8 cellular contexts compared by ENCODE assay signal in genomic region chr3:134754768-134755559, GRCh38. TPM values are rescaled to one million over a fixed set of nuclear protein-coding genes. Genes with fewer than 3 reads are reported as not detected.
DNase-seq lines count a peak whose midpoint lies in the region; ATAC-seq and TF ChIP-seq lines count a peak whose summit lies in the region.

No MANE protein-coding gene starts in this region.

- dilution Hi-C loops in IMR-90 (cut with HindIII; ENCODE audit: low sequenced_read_pairs, unreplicated experiment): no loop called here

- no peaks in the 10 kb centered on the region for H3K36me3 Mint-ChIP-seq in activated CD4-positive, alpha-beta memory T cell treated with anti-CD3 and anti-CD28 coated beads for 36 hours

- no peak overlapping the region for H2BK5ac ChIP-seq in IMR-90 (ENCODE audit: low read depth, low read length, poor library complexity, severe bottlenecking)

- no peak overlapping the region for H3K23ac ChIP-seq in IMR-90 (ENCODE audit: low read depth, low read length)

- no peaks in the 10 kb centered on the region for H3K9me3 ChIP-seq in IMR-90 (ENCODE audit: control insufficient read depth, insufficient read depth, low read length)

- intact Hi-C loops in IMR-90 (cut with micrococcal nuclease) (loop anchor here (1.0 kb wide), 1 partner anchor 154 kb away; no protein-coding TSS in a partner anchor), left cardiac atrium (cut with DNase I) (loop anchor here in 1 of 2 donors (10.0 kb wide), 1 partner anchor 150 kb away; no protein-coding TSS in a partner anchor)
- intact Hi-C loops in activated CD4-positive, alpha-beta memory T cell treated with anti-CD3 and anti-CD28 coated beads for 36 hours (cut with micrococcal nuclease): no loop called here

- no peak overlapping the region for H3K9ac ChIP-seq in IMR-90 (ENCODE audit: low read depth, low read length)

- H3K18ac ChIP-seq in IMR-90 (ENCODE audit: low read depth, low read length): no peak overlapping the region

- peaks cover 4% of the 10 kb centered on the region for H3K27me3 Mint-ChIP-seq in activated CD4-positive, alpha-beta memory T cell treated with anti-CD3 and anti-CD28 coated beads for 36 hours

- no TSS peak for BruUV-seq in IMR-90 (replicated peaks; lab: Mats Ljungman, UMichigan)

- WGBS in IMR-90 (ENCODE audit: extremely low coverage in 2 of 2, insufficient read length in 1 of 2), 2 experiments: no CpG with 5 or more reads among the region's 4 CpGs

- no peaks in the 10 kb centered on the region for H3K79me1 ChIP-seq in IMR-90 (ENCODE audit: low read depth in 1 of 2, low read length in 2 of 2)

- no peak overlapping the region for H2AK5ac ChIP-seq in IMR-90 (ENCODE audit: low read depth, low read length)

- no peak overlapping the region for H3K14ac ChIP-seq in IMR-90 (replicated peaks; ENCODE audit: low read depth, low read length)

- no peak overlapping the region for H4K91ac ChIP-seq in IMR-90 (ENCODE audit: insufficient read depth, low read depth, low read length)

- H3K4me2 ChIP-seq in IMR-90 (ENCODE audit: low read depth, low read length): no peak overlapping the region

- H3K27ac Mint-ChIP-seq in activated CD4-positive, alpha-beta memory T cell treated with anti-CD3 and anti-CD28 coated beads for 36 hours: no peak overlapping the region

- H3K4me1 ChIP-seq in IMR-90 (ENCODE audit: control insufficient read depth, insufficient read depth, low read length): no peaks in the 10 kb centered on the region

- no peak overlapping the region for H2BK20ac ChIP-seq in IMR-90 (ENCODE audit: low read depth, low read length)

- H3K27me3 ChIP-seq in IMR-90 (ENCODE audit: control insufficient read depth, insufficient read depth, low read length): peaks cover 8% of the 10 kb centered on the region

- H3K4me3 ChIP-seq in IMR-90 (ENCODE audit: insufficient read depth, low read depth, low read length): no peak overlapping the region

- H2BK15ac ChIP-seq in IMR-90 (ENCODE audit: low read depth, low read length): no peak overlapping the region

- H2AFZ ChIP-seq in IMR-90 (replicated peaks; ENCODE audit: low read length, poor library complexity): no peak overlapping the region

- no peak for TF ChIP-seq POLR2A in IMR-90 (IDR thresholded peaks at IDR 0.05; ENCODE audit: low read depth, low read length)

- POLR2A ChIA-PET in IMR-90 (lab: Charles Lee; ENCODE audit: unreplicated experiment): interaction anchor here (0.5 kb wide), 1 partner anchor 511 kb away, joined by 3 read pairs; no protein-coding TSS in a partner anchor
- POLR2A ChIA-PET in activated CD4-positive, alpha-beta memory T cell treated with anti-CD3 and anti-CD28 coated beads for 36 hours (lab: Charles Lee): no interaction called here

- TF ChIP-seq CTCF in IMR-90 (conservative IDR thresholded peaks at IDR 0.05; ENCODE audit: low read depth, low read length): peak; percentile 63

- no peaks in the 10 kb centered on the region for H3K4me1 Mint-ChIP-seq in activated CD4-positive, alpha-beta memory T cell treated with anti-CD3 and anti-CD28 coated beads for 36 hours (ENCODE audit: low read depth)

- H2AK9ac ChIP-seq in IMR-90 (replicated peaks; ENCODE audit: low read depth, low read length, poor library complexity): no peak overlapping the region

- H3K4me3 Mint-ChIP-seq in activated CD4-positive, alpha-beta memory T cell treated with anti-CD3 and anti-CD28 coated beads for 36 hours: no peak overlapping the region

- no peak overlapping the region for H3K27ac ChIP-seq in IMR-90 (ENCODE audit: insufficient read depth, low read length)

- no peaks in the 10 kb centered on the region for H4K20me1 ChIP-seq in IMR-90 (ENCODE audit: insufficient read depth, low read length)

- no peaks in the 10 kb centered on the region for H3K9me3 Mint-ChIP-seq in activated CD4-positive, alpha-beta memory T cell treated with anti-CD3 and anti-CD28 coated beads for 36 hours

- no peak overlapping the region for H4K8ac ChIP-seq in IMR-90 (ENCODE audit: low read depth in 2 of 2, low read length in 2 of 2)

- H3K56ac ChIP-seq in IMR-90 (ENCODE audit: extremely low read depth, insufficient read depth, low read length): no peak overlapping the region

- peak; percentile 83 for ATAC-seq in GM21515 (IDR thresholded peaks at IDR 0.05; ENCODE audit: unreplicated experiment)
- ATAC-seq in IMR-90 (ENCODE audit: low read depth): peak; percentile 98
- ATAC-seq in left cardiac atrium: peak in 1 of 2 donors; percentile 46
- no peak for ATAC-seq in GM18858 (IDR thresholded peaks at IDR 0.05; ENCODE audit: unreplicated experiment)

- DNase-seq in NCI-H748 (lab: John Stamatoyannopoulos, UW; ENCODE audit: unreplicated experiment) (peak; percentile 24), NCI-H748 treated with DMSO at 0.1 percent for 48 hours (lab: John Stamatoyannopoulos, UW) (no peak), IMR-90 (peak; percentile 30), left cardiac atrium (peak; percentile 26)
- DNase-seq in activated CD4-positive, alpha-beta memory T cell treated with anti-CD3 and anti-CD28 coated beads for 36 hours: peak; percentile 51
- peak in 2 of 3 experiments; percentile 5 to 31 for DNase-seq in stimulated activated CD4-positive, alpha-beta T cell treated with anti-CD3 and anti-CD28 coated beads, TNF-alpha, amount 100 ng/mL, for 24 hours (ENCODE audit: low read depth in 3 of 3)

- H2BK120ac ChIP-seq in IMR-90 (ENCODE audit: low read depth, low read length): no peak overlapping the region

- CTCF ChIA-PET in IMR-90 (lab: Yijun Ruan, JAX): interaction anchor here (0.5 to 2.4 kb wide), 4 partner anchors 40 to 154 kb away, joined by 3 to 16 read pairs (median 4); no protein-coding TSS in a partner anchor
- CTCF ChIA-PET in activated CD4-positive, alpha-beta memory T cell treated with anti-CD3 and anti-CD28 coated beads for 36 hours (lab: Charles Lee): interaction anchor here (0.8 to 3.0 kb wide), 8 partner anchors 9 to 159 kb away, joined by 3 to 24 read pairs (median 3); no protein-coding TSS in a partner anchor

- in situ Hi-C loops in IMR-90 (cut with MboI; ENCODE audit: low sequenced_read_pairs): loop anchor here (5.0 kb wide), 1 partner anchor 153 kb away; no protein-coding TSS in a partner anchor

- H3K36me3 ChIP-seq in IMR-90 (ENCODE audit: control insufficient read depth, insufficient read depth, low read length): no peaks in the 10 kb centered on the region

- no peak overlapping the region for H3K4ac ChIP-seq in IMR-90 (ENCODE audit: low read depth, low read length)

- peak; percentile 60 for TF ChIP-seq RAD21 in IMR-90 (IDR thresholded peaks at IDR 0.05; ENCODE audit: low read length)

- no peaks in the 10 kb centered on the region for H3K9me1 ChIP-seq in IMR-90 (ENCODE audit: insufficient read depth, low read length)

- H4K5ac ChIP-seq in IMR-90 (ENCODE audit: low read depth, low read length): no peak overlapping the region

TF ChIP-seq in IMR-90, 13 proteins besides CTCF, POLR2A, EP300 and RAD21:
- no peak for TF ChIP-seq ELK1 (IDR thresholded peaks at IDR 0.05; ENCODE audit: borderline replicate concordance, low read depth, low read length)
- TF ChIP-seq SMC3 (IDR thresholded peaks at IDR 0.05; ENCODE audit: low read depth, low read length): peak; percentile 69

RNA-seq across cellular contexts. Expression of gene EPHB1, which starts 40.1 kb away (rescaled TPM):
- total RNA-seq in IMR-90 (2012; rRNA removed) (under 0.01 and 0.36 TPM in 2 replicates), left cardiac atrium (1 to 10 TPM in 1 of 2 donors, under 1 TPM in 1; 0.85 to 1.7 TPM)
- 0.17 and 0.19 TPM in 2 replicates for polyA plus RNA-seq in IMR-90 (2012; rRNA removed)
- polyA plus RNA-seq in IMR-90 (2012; cell fraction: cytosol; rRNA removed): 0.16 and 0.19 TPM in 2 replicates
- polyA plus RNA-seq in IMR-90 (2012; cell fraction: nucleus; rRNA removed; ENCODE audit: low replicate concordance): 0.16 and 0.23 TPM in 2 replicates
- total RNA-seq in activated CD4-positive, alpha-beta memory T cell treated with anti-CD3 and anti-CD28 coated beads for 36 hours: 1 to 10 TPM; 1.3 TPM
